1 cellular context compared by ENCODE assay signal in the genomic region with DNA sequence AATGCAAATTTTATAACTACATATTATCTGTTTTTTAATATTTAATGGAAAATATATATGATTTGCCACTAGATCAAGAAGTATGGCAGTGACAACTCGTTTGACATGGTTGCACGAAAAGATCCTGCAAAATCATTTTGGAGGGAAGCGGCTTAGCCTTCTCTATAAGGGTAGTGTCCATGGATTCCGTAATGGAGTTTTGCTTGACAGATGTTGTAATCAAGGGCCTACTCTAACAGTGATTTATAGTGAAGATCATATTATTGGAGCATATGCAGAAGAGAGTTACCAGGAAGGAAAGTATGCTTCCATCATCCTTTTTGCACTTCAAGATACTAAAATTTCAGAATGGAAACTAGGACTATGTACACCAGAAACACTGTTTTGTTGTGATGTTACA.
A peak's percentile ranks its signal among the peaks of the same experiment; 100 is the strongest.
TF ChIP-seq lines count a peak whose summit lies in the region.

No MANE protein-coding gene starts in this region.

TF ChIP-seq in GM12878, 131 proteins besides CTCF, POLR2A, EP300 and RAD21:
- TF ChIP-seq MLLT1 (IDR thresholded peaks at IDR 0.05) (peak; percentile 33; the same call in 1 of the 2 replicates), IKZF2 (IDR thresholded peaks at IDR 0.05) (0 out of 4 replicates have a peak, but pooled peaks of 1 of the 2 experiments have one; percentile 11), GATAD2B (conservative IDR thresholded peaks at IDR 0.05; ENCODE audit: low read depth) (no peak)
